8 cellular contexts compared by ENCODE assay signal in genomic region chr6:6811151-6812002, GRCh38.
DNase-seq lines count a peak whose midpoint lies in the region; ATAC-seq and TF ChIP-seq lines count a peak whose summit lies in the region.

No MANE protein-coding gene starts in this region.

- no peaks in the 10 kb centered on the region for H3K9me3 Mint-ChIP-seq in CD4-positive, CD25-positive, alpha-beta regulatory T cell
- H3K9me3 Mint-ChIP-seq in HFFc6 = peaks cover 6% of the 10 kb centered on the region
- no peaks in the 10 kb centered on the region for H3K9me3 Mint-ChIP-seq in endothelial cell (ENCODE audit: unreplicated experiment)
- no peaks in the 10 kb centered on the region for H3K9me3 Mint-ChIP-seq in naive thymus-derived CD4-positive, alpha-beta T cell

- ATAC-seq in CD4-positive, CD25-positive, alpha-beta regulatory T cell (ENCODE audit: low read depth in 2 of 2) = peak; percentile 56 to 64
- ATAC-seq in RWPE2 (ENCODE audit: low read depth) (peak; percentile 87), HG03520 (IDR thresholded peaks at IDR 0.05; ENCODE audit: unreplicated experiment) (no peak)
- ATAC-seq in naive thymus-derived CD4-positive, alpha-beta T cell = peak; percentile 79

- POLR2A ChIA-PET in naive thymus-derived CD4-positive, alpha-beta T cell (lab: Charles Lee) = interaction anchor here (1.5 kb wide), 1 partner anchor 276 kb away, joined by 3 read pairs; no protein-coding TSS in a partner anchor

- H3K4me1 ChIP-seq in CD4-positive, CD25-positive, alpha-beta regulatory T cell (ENCODE audit: control insufficient read depth, insufficient read depth, low read length, poor library complexity, severe bottlenecking) = peaks cover 15% of the 10 kb centered on the region
- H3K4me1 ChIP-seq in RWPE2 (ENCODE audit: insufficient read depth, poor library complexity, severe bottlenecking) = peaks cover 26% of the 10 kb centered on the region
- H3K4me1 ChIP-seq in naive thymus-derived CD4-positive, alpha-beta T cell (ENCODE audit: control insufficient read depth in 2 of 2, insufficient read depth in 2 of 2, low read length in 2 of 2) = no peaks in the 10 kb centered on the region

- CTCF ChIA-PET in naive thymus-derived CD4-positive, alpha-beta T cell (lab: Charles Lee) = no interaction called here

- H3K27ac ChIP-seq in CD4-positive, CD25-positive, alpha-beta regulatory T cell (ENCODE audit: insufficient read depth, low read length, poor library complexity, severe bottlenecking) = no peak overlapping the region
- H3K27ac ChIP-seq in RWPE2 (ENCODE audit: poor library complexity, severe bottlenecking) = peak overlapping the region; percentile 98
- peak overlapping the region; percentile 85 for H3K27ac ChIP-seq in naive thymus-derived CD4-positive, alpha-beta T cell (ENCODE audit: low read depth, low read length)

- peaks cover 0 to 16% (median 12%) of the 10 kb centered on the region in 4 donors for H3K4me1 Mint-ChIP-seq in CD4-positive, CD25-positive, alpha-beta regulatory T cell
- H3K4me1 Mint-ChIP-seq in HFFc6 (ENCODE audit: low read depth) (peaks cover 8% of the 10 kb centered on the region; the same call in 1 of the 2 replicates), endothelial cell (ENCODE audit: unreplicated experiment) (peaks cover 19% of the 10 kb centered on the region)
- peaks cover 10 to 28% (median 23%) of the 10 kb centered on the region in 7 donors for H3K4me1 Mint-ChIP-seq in naive thymus-derived CD4-positive, alpha-beta T cell

- H3K4me3 Mint-ChIP-seq in CD4-positive, CD25-positive, alpha-beta regulatory T cell = peak overlapping the region; percentile 82 to 97 (median 96)
- H3K4me3 Mint-ChIP-seq in HFFc6 (peak overlapping the region; percentile 77), endothelial cell (ENCODE audit: unreplicated experiment) (peak overlapping the region; percentile 76)
- H3K4me3 Mint-ChIP-seq in naive thymus-derived CD4-positive, alpha-beta T cell = peak overlapping the region; percentile 80 to 97 (median 95)

- H3K36me3 Mint-ChIP-seq in CD4-positive, CD25-positive, alpha-beta regulatory T cell = no peaks in the 10 kb centered on the region
- no peaks in the 10 kb centered on the region for H3K36me3 Mint-ChIP-seq in HFFc6 (ENCODE audit: low read depth)
- H3K36me3 Mint-ChIP-seq in endothelial cell (ENCODE audit: low read depth, unreplicated experiment) = no peaks in the 10 kb centered on the region
- no peaks in the 10 kb centered on the region for H3K36me3 Mint-ChIP-seq in naive thymus-derived CD4-positive, alpha-beta T cell

- DNase-seq in CD4-positive, CD25-positive, alpha-beta regulatory T cell = peak in 2 of 3 donors; percentile 59 to 62
- DNase-seq in HFFc6 = peak; percentile 19
- peak; percentile 92 for DNase-seq in RWPE2 (ENCODE audit: low spot score)
- peak; percentile 27 for DNase-seq in endothelial cell (ENCODE audit: low spot score)
- DNase-seq in naive thymus-derived CD4-positive, alpha-beta T cell = peak in 7 of 9 donors; percentile 54 to 90 (median 73)
- no peak for DNase-seq in NCI-H82 (lab: John Stamatoyannopoulos, UW)
- no peak for DNase-seq in cerebellum (ENCODE audit: low spot score)

- peak overlapping the region; percentile 57 to 99 (median 97) for H3K27ac Mint-ChIP-seq in CD4-positive, CD25-positive, alpha-beta regulatory T cell
- H3K27ac Mint-ChIP-seq in HFFc6 (peak overlapping the region; percentile 11; the same call in 1 of the 2 replicates), endothelial cell (ENCODE audit: unreplicated experiment) (peak overlapping the region; percentile 88)
- H3K27ac Mint-ChIP-seq in naive thymus-derived CD4-positive, alpha-beta T cell = peak overlapping the region; percentile 86 to 100 (median 99)

- peak overlapping the region; percentile 94 for H3K4me3 ChIP-seq in CD4-positive, CD25-positive, alpha-beta regulatory T cell (ENCODE audit: low read depth, low read length)
- no peak overlapping the region for H3K4me3 ChIP-seq in RWPE2 (ENCODE audit: severe bottlenecking)
- peak overlapping the region; percentile 57 for H3K4me3 ChIP-seq in naive thymus-derived CD4-positive, alpha-beta T cell (ENCODE audit: low read length)

- intact Hi-C loops in naive thymus-derived CD4-positive, alpha-beta T cell (cut with micrococcal nuclease) = loop anchor here (1.0 to 5.0 kb wide), 4 partner anchors 134 to 578 kb away; partner anchors contain the start of genes CAGE1 (in 1 of the 2), RIOK1 (in 1 of the 2) and RREB1 (in 1 of the 2)

- no peak for TF ChIP-seq CTCF in HFFc6 (IDR thresholded peaks at IDR 0.05)
- TF ChIP-seq CTCF in RWPE2 (IDR thresholded peaks at IDR 0.05; ENCODE audit: poor library complexity, severe bottlenecking) = no peak
- no peak for TF ChIP-seq CTCF in endothelial cell (IDR thresholded peaks at IDR 0.05; ENCODE audit: unreplicated experiment)

- H3K9me3 ChIP-seq in CD4-positive, CD25-positive, alpha-beta regulatory T cell (ENCODE audit: control insufficient read depth in 2 of 2, low read length in 2 of 2) = no peaks in the 10 kb centered on the region
- no peaks in the 10 kb centered on the region for H3K9me3 ChIP-seq in RWPE2 (ENCODE audit: severe bottlenecking)
- no peaks in the 10 kb centered on the region for H3K9me3 ChIP-seq in naive thymus-derived CD4-positive, alpha-beta T cell (ENCODE audit: control insufficient read depth in 2 of 3, low read length in 3 of 3)

- peaks cover 11% of the 10 kb centered on the region for H3K27me3 Mint-ChIP-seq in CD4-positive, CD25-positive, alpha-beta regulatory T cell
- H3K27me3 Mint-ChIP-seq in HFFc6 (ENCODE audit: insufficient read depth) = peaks cover 6% of the 10 kb centered on the region; the same call in 1 of the 2 replicates
- H3K27me3 Mint-ChIP-seq in endothelial cell (ENCODE audit: unreplicated experiment) = peaks cover 2% of the 10 kb centered on the region
- H3K27me3 Mint-ChIP-seq in naive thymus-derived CD4-positive, alpha-beta T cell = peaks cover 0 to 35% (median 0%) of the 10 kb centered on the region in 5 donors

- H3K36me3 ChIP-seq in CD4-positive, CD25-positive, alpha-beta regulatory T cell (ENCODE audit: control insufficient read depth, insufficient read depth, low read length) = no peaks in the 10 kb centered on the region
- no peaks in the 10 kb centered on the region for H3K36me3 ChIP-seq in RWPE2 (ENCODE audit: low read depth)
- H3K36me3 ChIP-seq in naive thymus-derived CD4-positive, alpha-beta T cell (ENCODE audit: control insufficient read depth in 2 of 3, insufficient read depth in 3 of 3, low read length in 3 of 3) = no peaks in the 10 kb centered on the region

- H3K27me3 ChIP-seq in CD4-positive, CD25-positive, alpha-beta regulatory T cell (ENCODE audit: control insufficient read depth, insufficient read depth, low read length) = no peaks in the 10 kb centered on the region
- H3K27me3 ChIP-seq in RWPE2 (ENCODE audit: insufficient read depth, poor library complexity, severe bottlenecking) = no peaks in the 10 kb centered on the region
- no peaks in the 10 kb centered on the region for H3K27me3 ChIP-seq in naive thymus-derived CD4-positive, alpha-beta T cell (ENCODE audit: control insufficient read depth in 2 of 2, insufficient read depth in 2 of 2, low read length in 2 of 2)

Comparison
In these comparisons a context has a peak if more than half of its experiments do, and no peak if none do; other contexts are left out.
1. DNase-seq: peak in CD4-positive, CD25-positive, alpha-beta regulatory T cell (2 of 3), HFFc6 (single experiment), RWPE2 (single experiment), endothelial cell (single experiment) and naive thymus-derived CD4-positive, alpha-beta T cell (7 of 9); none in NCI-H82 (single experiment) and cerebellum (single experiment).
2. H3K27ac Mint-ChIP-seq: peak in every context shown above with its lines; median percentile 99 in naive thymus-derived CD4-positive, alpha-beta T cell; 97 in CD4-positive, CD25-positive, alpha-beta regulatory T cell; 88 in endothelial cell; 11 in HFFc6.
3. Peak in every context shown above with its lines, with median percentiles within 50 percentile points of each other: H3K4me3 Mint-ChIP-seq.